Comparison of ENCODE assay signal across 1 cellular context in the genomic region with DNA sequence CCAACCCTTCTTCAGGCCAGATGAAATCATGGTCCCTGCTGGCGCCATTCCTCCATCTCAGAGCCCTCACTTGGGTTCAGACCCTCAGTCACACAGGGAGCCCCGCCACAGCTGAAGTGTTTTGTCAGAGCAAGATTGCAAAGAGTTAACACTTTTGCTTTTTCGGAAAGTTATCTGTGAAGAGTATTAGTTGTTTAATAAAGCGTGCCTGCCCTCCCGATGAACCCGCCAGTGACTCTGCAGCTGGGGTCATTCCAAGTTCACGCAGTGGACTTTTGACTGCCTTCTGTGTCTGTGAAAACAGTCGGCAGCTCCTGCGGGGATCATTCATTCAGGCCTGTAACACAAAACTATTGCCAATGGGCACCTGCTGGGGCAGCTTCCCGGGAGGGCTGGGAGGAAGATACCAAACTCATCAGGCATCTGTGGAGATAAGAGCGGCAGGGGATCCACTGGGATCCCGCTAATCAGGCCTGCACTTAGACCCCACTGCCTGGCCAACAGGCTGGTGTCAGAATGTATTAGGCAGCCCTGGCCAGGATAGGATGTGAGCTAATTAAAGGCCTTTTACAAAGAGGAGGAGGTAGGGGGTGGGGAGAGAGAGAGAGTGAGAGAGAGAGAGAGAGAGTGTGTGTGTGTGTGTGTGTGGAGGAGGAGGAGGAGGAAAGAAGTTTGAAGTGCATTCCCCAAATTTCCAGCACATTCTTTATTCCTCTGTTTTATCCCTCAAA.
TF ChIP-seq lines count a peak whose summit lies in the region.

No MANE protein-coding gene starts in this region.

TF ChIP-seq in K562, 482 proteins besides CTCF, POLR2A, EP300 and RAD21 (continued from another document and continues in another):
- TF ChIP-seq DIDO1 (tag; IDR thresholded peaks at IDR 0.05; ENCODE audit: low read depth) = no peak
- TF ChIP-seq, protein P1, sequence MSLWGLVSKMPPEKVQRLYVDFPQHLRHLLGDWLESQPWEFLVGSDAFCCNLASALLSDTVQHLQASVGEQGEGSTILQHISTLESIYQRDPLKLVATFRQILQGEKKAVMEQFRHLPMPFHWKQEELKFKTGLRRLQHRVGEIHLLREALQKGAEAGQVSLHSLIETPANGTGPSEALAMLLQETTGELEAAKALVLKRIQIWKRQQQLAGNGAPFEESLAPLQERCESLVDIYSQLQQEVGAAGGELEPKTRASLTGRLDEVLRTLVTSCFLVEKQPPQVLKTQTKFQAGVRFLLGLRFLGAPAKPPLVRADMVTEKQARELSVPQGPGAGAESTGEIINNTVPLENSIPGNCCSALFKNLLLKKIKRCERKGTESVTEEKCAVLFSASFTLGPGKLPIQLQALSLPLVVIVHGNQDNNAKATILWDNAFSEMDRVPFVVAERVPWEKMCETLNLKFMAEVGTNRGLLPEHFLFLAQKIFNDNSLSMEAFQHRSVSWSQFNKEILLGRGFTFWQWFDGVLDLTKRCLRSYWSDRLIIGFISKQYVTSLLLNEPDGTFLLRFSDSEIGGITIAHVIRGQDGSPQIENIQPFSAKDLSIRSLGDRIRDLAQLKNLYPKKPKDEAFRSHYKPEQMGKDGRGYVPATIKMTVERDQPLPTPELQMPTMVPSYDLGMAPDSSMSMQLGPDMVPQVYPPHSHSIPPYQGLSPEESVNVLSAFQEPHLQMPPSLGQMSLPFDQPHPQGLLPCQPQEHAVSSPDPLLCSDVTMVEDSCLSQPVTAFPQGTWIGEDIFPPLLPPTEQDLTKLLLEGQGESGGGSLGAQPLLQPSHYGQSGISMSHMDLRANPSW (CRISPR knock-in tag; IDR thresholded peaks at IDR 0.05) = no peak
- peak; percentile 59 for TF ChIP-seq TAF9B (IDR thresholded peaks at IDR 0.05; ENCODE audit: partially characterized antibody)
- no peak for TF ChIP-seq THAP7 (CRISPR knock-in tag; IDR thresholded peaks at IDR 0.05)
- TF ChIP-seq ATF4 (CRISPR knock-in tag; IDR thresholded peaks at IDR 0.05) = no peak
- peak; percentile 86 for TF ChIP-seq ARID1B (IDR thresholded peaks at IDR 0.05)
- TF ChIP-seq, protein P2, sequence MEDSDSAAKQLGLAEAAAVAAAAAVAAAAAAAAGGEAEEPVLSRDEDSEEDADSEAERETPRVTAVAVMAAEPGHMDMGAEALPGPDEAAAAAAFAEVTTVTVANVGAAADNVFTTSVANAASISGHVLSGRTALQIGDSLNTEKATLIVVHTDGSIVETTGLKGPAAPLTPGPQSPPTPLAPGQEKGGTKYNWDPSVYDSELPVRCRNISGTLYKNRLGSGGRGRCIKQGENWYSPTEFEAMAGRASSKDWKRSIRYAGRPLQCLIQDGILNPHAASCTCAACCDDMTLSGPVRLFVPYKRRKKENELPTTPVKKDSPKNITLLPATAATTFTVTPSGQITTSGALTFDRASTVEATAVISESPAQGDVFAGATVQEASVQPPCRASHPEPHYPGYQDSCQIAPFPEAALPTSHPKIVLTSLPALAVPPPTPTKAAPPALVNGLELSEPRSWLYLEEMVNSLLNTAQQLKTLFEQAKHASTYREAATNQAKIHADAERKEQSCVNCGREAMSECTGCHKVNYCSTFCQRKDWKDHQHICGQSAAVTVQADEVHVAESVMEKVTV (CRISPR knock-in tag; IDR thresholded peaks at IDR 0.05) = no peak
- TF ChIP-seq SIRT6 (IDR thresholded peaks at IDR 0.05; ENCODE audit: low read depth, low read length) = no peak
- TF ChIP-seq RAD51 (IDR thresholded peaks at IDR 0.05; ENCODE audit: borderline replicate concordance, low read depth) = 0 out of 2 replicates have a peak, but pooled peaks have one; percentile 17
- TF ChIP-seq AFF1 (IDR thresholded peaks at IDR 0.05; ENCODE audit: low read depth in 1 of 2, partially characterized antibody in 2 of 2) = peak; percentile 70 to 73
- no peak for TF ChIP-seq NCOA6 (IDR thresholded peaks at IDR 0.05)
- no peak; the same call in 1 of the 2 replicates for TF ChIP-seq PML (IDR thresholded peaks at IDR 0.05; ENCODE audit: low read length)
- TF ChIP-seq ZNF668 (CRISPR knock-in tag; IDR thresholded peaks at IDR 0.05) = no peak
- no peak for TF ChIP-seq CBX1 (IDR thresholded peaks at IDR 0.05; ENCODE audit: low read depth)
- TF ChIP-seq CEBPB (tag; IDR thresholded peaks at IDR 0.05) = no peak
- TF ChIP-seq NR2C1 (IDR thresholded peaks at IDR 0.05) = peak; percentile 68; the same call in 1 of the 2 replicates
- TF ChIP-seq NR2C1 (tag; IDR thresholded peaks at IDR 0.05) = peak; percentile 65
- TF ChIP-seq PTRF (tag; IDR thresholded peaks at IDR 0.05) = no peak
- TF ChIP-seq CHD1 (IDR thresholded peaks at IDR 0.05; ENCODE audit: low read length) = no peak
- TF ChIP-seq SIX5 (IDR thresholded peaks at IDR 0.05; ENCODE audit: borderline replicate concordance in 1 of 2, insufficient read depth in 1 of 2, low read depth in 1 of 2, low read length in 2 of 2) = no peak
- peak; percentile 99 for TF ChIP-seq BRD9 (IDR thresholded peaks at IDR 0.05; ENCODE audit: low read depth, partially characterized antibody)
- TF ChIP-seq PATZ1 (CRISPR knock-in tag; IDR thresholded peaks at IDR 0.05; ENCODE audit: borderline replicate concordance) = no peak
- TF ChIP-seq HDAC6 (IDR thresholded peaks at IDR 0.05; ENCODE audit: low read depth, low read length) = no peak
- TF ChIP-seq, protein P3, sequence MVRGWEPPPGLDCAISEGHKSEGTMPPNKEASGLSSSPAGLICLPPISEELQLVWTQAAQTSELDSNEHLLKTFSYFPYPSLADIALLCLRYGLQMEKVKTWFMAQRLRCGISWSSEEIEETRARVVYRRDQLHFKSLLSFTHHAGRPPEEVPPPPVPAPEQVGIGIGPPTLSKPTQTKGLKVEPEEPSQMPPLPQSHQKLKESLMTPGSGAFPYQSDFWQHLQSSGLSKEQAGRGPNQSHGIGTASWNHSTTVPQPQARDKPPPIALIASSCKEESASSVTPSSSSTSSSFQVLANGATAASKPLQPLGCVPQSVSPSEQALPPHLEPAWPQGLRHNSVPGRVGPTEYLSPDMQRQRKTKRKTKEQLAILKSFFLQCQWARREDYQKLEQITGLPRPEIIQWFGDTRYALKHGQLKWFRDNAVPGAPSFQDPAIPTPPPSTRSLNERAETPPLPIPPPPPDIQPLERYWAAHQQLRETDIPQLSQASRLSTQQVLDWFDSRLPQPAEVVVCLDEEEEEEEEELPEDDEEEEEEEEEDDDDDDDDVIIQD (CRISPR knock-in tag; IDR thresholded peaks at IDR 0.05) = 0 out of 2 replicates have a peak, but pooled peaks have one; percentile 23
- no peak for TF ChIP-seq SIN3B (IDR thresholded peaks at IDR 0.05; ENCODE audit: low read depth)
- no peak for TF ChIP-seq KLF10 (CRISPR knock-in tag; IDR thresholded peaks at IDR 0.05)
- no peak for TF ChIP-seq ZNF318 (IDR thresholded peaks at IDR 0.05; ENCODE audit: borderline replicate concordance in 1 of 2, low read depth in 1 of 2)
- TF ChIP-seq RBM34 (IDR thresholded peaks at IDR 0.05; ENCODE audit: borderline replicate concordance, insufficient read depth, low read length) = no peak
- TF ChIP-seq DMBX1 (CRISPR knock-in tag; IDR thresholded peaks at IDR 0.05; ENCODE audit: borderline replicate concordance) = no peak
- TF ChIP-seq TAF15 (IDR thresholded peaks at IDR 0.05; ENCODE audit: low read depth, low read length) = no peak
- no peak for TF ChIP-seq TRIM28 (IDR thresholded peaks at IDR 0.05)
- no peak for TF ChIP-seq U2AF1 (optimal IDR thresholded peaks at IDR 0.05; ENCODE audit: low read depth, low read length)
